In the genomic region with DNA sequence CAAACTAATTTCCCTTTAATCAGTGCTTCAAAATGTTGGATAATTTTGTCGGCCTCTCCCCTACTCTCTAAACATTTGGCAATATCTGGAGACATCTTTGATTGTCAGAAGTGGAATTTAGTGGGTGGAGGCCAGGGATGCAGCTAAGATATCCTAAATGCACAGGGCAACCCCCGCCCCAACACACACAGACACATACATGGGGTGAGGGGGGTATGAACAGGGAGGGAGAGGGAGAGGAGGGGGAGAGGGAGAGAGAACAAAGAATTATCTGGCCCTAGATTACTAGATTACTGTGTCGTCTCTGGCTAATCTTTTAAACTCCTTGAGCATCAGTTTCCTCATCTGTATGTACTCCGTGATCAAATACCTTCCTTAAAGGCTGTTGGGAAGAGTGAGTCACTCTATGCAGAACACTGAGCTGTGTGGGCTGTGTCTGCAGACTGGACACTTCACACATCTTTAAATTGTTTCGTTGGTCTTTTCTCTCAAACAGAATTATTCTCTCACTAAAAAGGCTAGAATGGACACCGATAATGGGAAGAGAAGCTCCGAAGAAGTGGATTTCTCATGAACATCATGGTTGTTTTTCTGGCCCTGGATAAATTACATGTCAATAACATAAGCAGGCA, we compare ENCODE assay signal across 1 cellular context.
TF ChIP-seq lines count a peak whose summit lies in the region.

No MANE protein-coding gene starts in this region.

TF ChIP-seq in K562, 482 proteins besides CTCF, POLR2A, EP300 and RAD21 (continued from another document):
- TF ChIP-seq DPF2 (IDR thresholded peaks at IDR 0.05) (peak; percentile 44), JUN (IDR thresholded peaks at IDR 0.05; ENCODE audit: borderline replicate concordance, low read depth, low read length) (peak; percentile 50; the same call in 1 of the 2 replicates), JUN (CRISPR knock-in tag; IDR thresholded peaks at IDR 0.05; ENCODE audit: borderline replicate concordance) (no peak), TGIF2 (CRISPR knock-in tag; IDR thresholded peaks at IDR 0.05) (no peak), SMARCA4 (IDR thresholded peaks at IDR 0.05) (peak; percentile 20; the same call in 1 of the 2 replicates), FOSL1 (tag; conservative IDR thresholded peaks at IDR 0.05) (peak; percentile 48; the same call in 1 of the 2 replicates), CXXC5 (CRISPR knock-in tag; IDR thresholded peaks at IDR 0.05) (no peak), JUND (IDR thresholded peaks at IDR 0.05; ENCODE audit: borderline replicate concordance, low read depth, low read length) (peak; percentile 85), JUND (tag; IDR thresholded peaks at IDR 0.05; ENCODE audit: borderline replicate concordance, low read depth, low read length) (peak; percentile 24; the same call in 1 of the 3 replicates), SMAD2 (IDR thresholded peaks at IDR 0.05; ENCODE audit: low read depth, low read length) (no peak)
- TF ChIP-seq, protein P1, sequence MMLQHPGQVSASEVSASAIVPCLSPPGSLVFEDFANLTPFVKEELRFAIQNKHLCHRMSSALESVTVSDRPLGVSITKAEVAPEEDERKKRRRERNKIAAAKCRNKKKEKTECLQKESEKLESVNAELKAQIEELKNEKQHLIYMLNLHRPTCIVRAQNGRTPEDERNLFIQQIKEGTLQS (IDR thresholded peaks at IDR 0.05) = peak; percentile 62; the same call in 1 of the 2 replicates
- TF ChIP-seq, protein P1 (CRISPR knock-in tag; conservative IDR thresholded peaks at IDR 0.05) = no peak
- TF ChIP-seq, protein P2, sequence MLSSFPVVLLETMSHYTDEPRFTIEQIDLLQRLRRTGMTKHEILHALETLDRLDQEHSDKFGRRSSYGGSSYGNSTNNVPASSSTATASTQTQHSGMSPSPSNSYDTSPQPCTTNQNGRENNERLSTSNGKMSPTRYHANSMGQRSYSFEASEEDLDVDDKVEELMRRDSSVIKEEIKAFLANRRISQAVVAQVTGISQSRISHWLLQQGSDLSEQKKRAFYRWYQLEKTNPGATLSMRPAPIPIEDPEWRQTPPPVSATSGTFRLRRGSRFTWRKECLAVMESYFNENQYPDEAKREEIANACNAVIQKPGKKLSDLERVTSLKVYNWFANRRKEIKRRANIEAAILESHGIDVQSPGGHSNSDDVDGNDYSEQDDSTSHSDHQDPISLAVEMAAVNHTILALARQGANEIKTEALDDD (IDR thresholded peaks at IDR 0.05) = peak; percentile 22; the same call in 1 of the 2 replicates
